ENCODE assay signal across 16 cellular contexts in genomic region chr1:111856411-111857135, GRCh38.
DNase-seq lines count a peak whose midpoint lies in the region; TF ChIP-seq lines count a peak whose summit lies in the region.
"Had no signal": no experiment of that assay in that cellular context is flagged by ENCODE, and none has a peak within 500 bp of the region (broad histone marks: within the 10 kb centered on the region; RNA-seq: fewer than 3 reads in every experiment).

No MANE protein-coding gene starts in this region.

- no peaks in the 10 kb centered on the region for H3K9me3 Mint-ChIP-seq in activated T-cell treated with anti-CD3 and anti-CD28 coated beads, Interleukin-2, amount 50 U/mL, for 24 hours
- H3K9me3 Mint-ChIP-seq: activated T-cell treated with anti-CD3 and anti-CD28 coated beads, Interleukin-2, amount 50 U/mL, for 72 hours had no signal

- H3K27ac Mint-ChIP-seq in activated T-cell treated with anti-CD3 and anti-CD28 coated beads, Interleukin-2, amount 50 U/mL, for 24 hours, result no peak overlapping the region
- H3K27ac Mint-ChIP-seq: activated CD4-positive, alpha-beta T cell treated with anti-CD3 and anti-CD28 coated beads for 36 hours; activated T-cell treated with anti-CD3 and anti-CD28 coated beads, Interleukin-2, amount 50 U/mL, for 72 hours had no signal

- H3K27me3 ChIP-seq in mesenchymal stem cell (ENCODE audit: control insufficient read depth in 1 of 2, insufficient read depth in 1 of 2, low read length in 2 of 2) (peaks cover 20 to 71% of the 10 kb centered on the region in 2 experiments), SK-N-SH (ENCODE audit: insufficient read depth) (peaks cover 10% of the 10 kb centered on the region; the same call in 1 of the 2 replicates)
- H3K27me3 ChIP-seq: adrenal gland, upper lobe of left lung had no signal

- no peak overlapping the region for H2BK5ac ChIP-seq in mesenchymal stem cell (ENCODE audit: low read depth, low read length, poor library complexity, severe bottlenecking)

- H3K18ac ChIP-seq in mesenchymal stem cell (ENCODE audit: low read depth in 1 of 2, low read length in 2 of 2), result no peak overlapping the region

- H3K27ac ChIP-seq in mesenchymal stem cell (ENCODE audit: low read length, poor library complexity, severe bottlenecking), result no peak overlapping the region
- no peak overlapping the region for H3K27ac ChIP-seq in SK-N-SH (ENCODE audit: low read depth in 2 of 2, low read length in 1 of 2)
- H3K27ac ChIP-seq: adrenal gland, upper lobe of left lung had no signal

- H4K8ac ChIP-seq in mesenchymal stem cell (ENCODE audit: low read length), result peak overlapping the region; percentile 43

- H2AK5ac ChIP-seq in mesenchymal stem cell (ENCODE audit: low read length, severe bottlenecking), result no peak overlapping the region

- H3F3A ChIP-seq in SK-N-SH (replicated peaks; ENCODE audit: insufficient read depth), result no peaks in the 10 kb centered on the region

- H3K9me2 ChIP-seq in SK-N-SH, result no peaks in the 10 kb centered on the region

- DNase-seq in DMS153 treated with DMSO at 0.1 percent for 48 hours (lab: John Stamatoyannopoulos, UW; ENCODE audit: unreplicated experiment), result peak; percentile 61
- DNase-seq in NCI-H2029 treated with DMSO at 0.1 percent for 48 hours (lab: John Stamatoyannopoulos, UW), result peak; percentile 49
- DNase-seq in SHP77 (lab: John Stamatoyannopoulos, UW), result peak; percentile 39 to 45
- no peak for DNase-seq in mesenchymal stem cell
- DNase-seq in activated T-cell treated with anti-CD3 and anti-CD28 coated beads, Interleukin-2, amount 50 U/mL, for 24 hours, result no peak
- no peak for DNase-seq in activated CD4-positive, alpha-beta T cell treated with anti-CD3 and anti-CD28 coated beads, Interleukin-2, amount 50 U/mL, for 1 hour
- DNase-seq in SK-N-SH, result no peak
- no peak for DNase-seq in stimulated activated CD4-positive, alpha-beta T cell treated with anti-CD3 and anti-CD28 coated beads, Interleukin-4, amount 100 ng/mL, for 4 hours
- DNase-seq: activated CD4-positive, alpha-beta T cell treated with anti-CD3 and anti-CD28 coated beads for 36 hours; activated T-cell treated with anti-CD3 and anti-CD28 coated beads, Interleukin-2, amount 50 U/mL, for 72 hours; adrenal gland; cortex of kidney; MV-4-11; OCI-M1; T-helper 1 cell had no signal

- no peak overlapping the region for H2BK120ac ChIP-seq in mesenchymal stem cell (ENCODE audit: low read depth, low read length)

- H3K4me3 Mint-ChIP-seq in activated T-cell treated with anti-CD3 and anti-CD28 coated beads, Interleukin-2, amount 50 U/mL, for 24 hours, result no peak overlapping the region
- H3K4me3 Mint-ChIP-seq: activated CD4-positive, alpha-beta T cell treated with anti-CD3 and anti-CD28 coated beads for 36 hours; activated T-cell treated with anti-CD3 and anti-CD28 coated beads, Interleukin-2, amount 50 U/mL, for 72 hours had no signal

- no peak overlapping the region for H3K4ac ChIP-seq in mesenchymal stem cell (ENCODE audit: low read depth in 1 of 2, low read length in 2 of 2)

- no peaks in the 10 kb centered on the region for H3K79me1 ChIP-seq in mesenchymal stem cell (replicated peaks; ENCODE audit: low read length, poor library complexity, severe bottlenecking)

- H3K4me1 Mint-ChIP-seq in activated T-cell treated with anti-CD3 and anti-CD28 coated beads, Interleukin-2, amount 50 U/mL, for 24 hours (ENCODE audit: low read depth), result no peaks in the 10 kb centered on the region
- H3K4me1 Mint-ChIP-seq: activated CD4-positive, alpha-beta T cell treated with anti-CD3 and anti-CD28 coated beads for 36 hours had no signal

- H3K36me3 ChIP-seq in mesenchymal stem cell (ENCODE audit: control insufficient read depth in 1 of 2, insufficient read depth in 2 of 2, low read depth in 1 of 2, low read length in 2 of 2), result no peaks in the 10 kb centered on the region
- H3K36me3 ChIP-seq in SK-N-SH (replicated peaks in 1 of 2; ENCODE audit: control insufficient read depth in 1 of 2, insufficient read depth in 2 of 2, low read length in 1 of 2), result no peaks in the 10 kb centered on the region
- H3K36me3 ChIP-seq: adrenal gland, upper lobe of left lung had no signal

- no peak overlapping the region for H3K9ac ChIP-seq in mesenchymal stem cell (ENCODE audit: low read length)
- no peak overlapping the region for H3K9ac ChIP-seq in SK-N-SH

- no peak overlapping the region for H4K91ac ChIP-seq in mesenchymal stem cell (ENCODE audit: low read length)

- POLR2A ChIA-PET in SK-N-SH (lab: Yijun Ruan, JAX), result no interaction called here

- H2BK15ac ChIP-seq in mesenchymal stem cell (ENCODE audit: low read depth, poor library complexity, severe bottlenecking), result no peak overlapping the region

- no peak overlapping the region for H2AFZ ChIP-seq in mesenchymal stem cell (ENCODE audit: low read depth, low read length)
- no peak overlapping the region for H2AFZ ChIP-seq in SK-N-SH (ENCODE audit: low read depth)

- no peak overlapping the region for H3K14ac ChIP-seq in mesenchymal stem cell (ENCODE audit: low read length in 2 of 2)

- no peak overlapping the region for H3K23ac ChIP-seq in mesenchymal stem cell (ENCODE audit: low read length in 2 of 2)

- H3K4me3 ChIP-seq in mesenchymal stem cell (ENCODE audit: insufficient read depth in 1 of 2, low read depth in 1 of 2, low read length in 2 of 2) (no peak overlapping the region), SK-N-SH (ENCODE audit: low read depth in 2 of 2, low read length in 1 of 2) (no peak overlapping the region)
- H3K4me3 ChIP-seq: adrenal gland, upper lobe of left lung had no signal

- TF ChIP-seq CTCF in SK-N-SH (IDR thresholded peaks at IDR 0.05), result no peak

- TF ChIP-seq EP300 in SK-N-SH (IDR thresholded peaks at IDR 0.05; ENCODE audit: borderline replicate concordance in 1 of 2, low read depth in 1 of 2, low read length in 1 of 2), result no peak

- no peak for TF ChIP-seq RAD21 in SK-N-SH (IDR thresholded peaks at IDR 0.05; ENCODE audit: low read length)

- H3K4me1 ChIP-seq in mesenchymal stem cell (ENCODE audit: control insufficient read depth, insufficient read depth, low read depth, low read length), result no peaks in the 10 kb centered on the region
- peaks cover 0 to 6% of the 10 kb centered on the region in 2 experiments; a peak in 1 of 4 replicates for H3K4me1 ChIP-seq in SK-N-SH (ENCODE audit: control insufficient read depth in 1 of 2, insufficient read depth in 2 of 2, low read depth in 1 of 2, low read length in 1 of 2)
- H3K4me1 ChIP-seq: adrenal gland, upper lobe of left lung had no signal

- CTCF ChIA-PET in SK-N-SH (lab: Yijun Ruan, JAX), result no interaction called here

- no peaks in the 10 kb centered on the region for H3K79me2 ChIP-seq in SK-N-SH (ENCODE audit: insufficient read depth)

- no peaks in the 10 kb centered on the region for H4K20me1 ChIP-seq in SK-N-SH (ENCODE audit: insufficient read depth)

- 65% methylated on average over 11 of the region's 11 CpGs for WGBS in mesenchymal stem cell
- WGBS in SK-N-SH (ENCODE audit: low lambda C conversion rate), result 28% methylated on average over 9 of the region's 11 CpGs

- peaks cover 32% of the 10 kb centered on the region for H3K27me3 Mint-ChIP-seq in activated T-cell treated with anti-CD3 and anti-CD28 coated beads, Interleukin-2, amount 50 U/mL, for 24 hours

- no peak overlapping the region for H3K4me2 ChIP-seq in mesenchymal stem cell (ENCODE audit: low read length, poor library complexity, severe bottlenecking)
- H3K4me2 ChIP-seq in SK-N-SH, result no peak overlapping the region

- H3K9me3 ChIP-seq in mesenchymal stem cell (ENCODE audit: control insufficient read depth, low read length), result no peaks in the 10 kb centered on the region
- H3K9me3 ChIP-seq in SK-N-SH, result no peaks in the 10 kb centered on the region
- H3K9me3 ChIP-seq: adrenal gland, upper lobe of left lung had no signal

- H2BK12ac ChIP-seq in mesenchymal stem cell (ENCODE audit: low read length in 2 of 2), result no peak overlapping the region

- H3K36me3 Mint-ChIP-seq in activated T-cell treated with anti-CD3 and anti-CD28 coated beads, Interleukin-2, amount 50 U/mL, for 24 hours (ENCODE audit: low read depth), result no peaks in the 10 kb centered on the region

TF ChIP-seq in SK-N-SH, 30 proteins besides CTCF, POLR2A, EP300 and RAD21 (continues in another document):
- TF ChIP-seq PBX3 (IDR thresholded peaks at IDR 0.05), result no peak
- TF ChIP-seq USF1 (IDR thresholded peaks at IDR 0.05; ENCODE audit: borderline replicate concordance, low read depth), result no peak

Comparison
In these comparisons a context has a peak if more than half of its experiments do, and no peak if none do; other contexts are left out.
1. DNase-seq: peak in DMS153 treated with DMSO at 0.1 percent for 48 hours (single experiment), NCI-H2029 treated with DMSO at 0.1 percent for 48 hours (single experiment) and SHP77 (2 of 2); none in mesenchymal stem cell (single experiment), activated T-cell treated with anti-CD3 and anti-CD28 coated beads, Interleukin-2, amount 50 U/mL, for 24 hours (single experiment), activated CD4-positive, alpha-beta T cell treated with anti-CD3 and anti-CD28 coated beads, Interleukin-2, amount 50 U/mL, for 1 hour (single experiment), SK-N-SH (single experiment) and stimulated activated CD4-positive, alpha-beta T cell treated with anti-CD3 and anti-CD28 coated beads, Interleukin-4, amount 100 ng/mL, for 4 hours (0 of 2).